8 cellular contexts compared by ENCODE assay signal in the genomic region with DNA sequence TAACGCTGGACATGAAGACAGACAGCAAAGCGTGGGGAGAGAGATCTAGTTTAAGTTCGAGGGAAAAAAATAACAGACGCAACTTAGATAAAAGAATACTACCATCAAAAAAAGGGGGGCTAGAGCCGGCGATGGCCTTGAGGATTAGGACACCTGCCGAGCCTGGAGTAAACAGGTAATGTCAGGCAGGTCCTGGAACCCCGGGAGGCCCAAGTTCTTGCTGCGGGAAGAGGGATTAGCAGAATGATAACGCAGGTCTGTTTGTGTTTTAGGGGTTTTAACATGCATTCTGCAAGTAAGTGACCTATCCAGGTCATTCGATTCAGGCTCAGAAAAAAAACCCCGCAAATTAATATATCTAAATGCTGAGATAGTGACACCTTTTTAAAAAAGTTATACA. TPM values are rescaled to one million over a fixed set of nuclear protein-coding genes. Genes with fewer than 3 reads are reported as not detected.
DNase-seq lines count a peak whose midpoint lies in the region; ATAC-seq and TF ChIP-seq lines count a peak whose summit lies in the region.

No MANE protein-coding gene starts in this region.

- peaks cover 62% of the 10 kb centered on the region for H3K27me3 Mint-ChIP-seq in activated T-helper 1 cell treated with anti-CD3 and anti-CD28 coated beads, Interleukin-12 subunit alpha, Interleukin-12 subunit beta, Interleukin-2, Interleukin-4 antibody, amounts not matched to agents 30 ng/mL and 10 ng/mL and 1 ng/mL, durations not matched to agents 14 hours and 24 hours and 36 hours (ENCODE audit: insufficient read depth)

- H3K9me3 ChIP-seq in BLaER1 treated with 17β-estradiol and CSF1 and Interleukin-3, amounts not matched to agents 10 nM and 100 nM (replicated peaks in 1 of 11) = no peaks in the 10 kb centered on the region
- H3K9me3 ChIP-seq in iPS-18a (ENCODE audit: control insufficient read depth, low read depth, low read length) = no peaks in the 10 kb centered on the region
- no peaks in the 10 kb centered on the region for H3K9me3 ChIP-seq in spleen

- H4K20me1 ChIP-seq in BLaER1 treated with 17β-estradiol and CSF1 and Interleukin-3, amounts not matched to agents 10 nM and 100 nM = peaks cover 0 to 28% (median 0%) of the 10 kb centered on the region in 11 experiments; a peak in 4 of 22 replicates

- peak overlapping the region; percentile 85 to 98 (median 96) for H3K4me2 ChIP-seq in BLaER1 treated with 17β-estradiol and CSF1 and Interleukin-3, amounts not matched to agents 10 nM and 100 nM

- no peaks in the 10 kb centered on the region for H3K36me3 ChIP-seq in BLaER1 treated with 17β-estradiol and CSF1 and Interleukin-3, amounts not matched to agents 10 nM and 100 nM
- no peaks in the 10 kb centered on the region for H3K36me3 ChIP-seq in iPS-18a (ENCODE audit: control insufficient read depth, low read depth, low read length)
- H3K36me3 ChIP-seq in spleen = no peaks in the 10 kb centered on the region

- no peak for ATAC-seq in GM21825 (IDR thresholded peaks at IDR 0.05; ENCODE audit: unreplicated experiment)

- peaks cover 0 to 30% (median 24%) of the 10 kb centered on the region in 11 experiments; a peak in 20 of 22 replicates for H3K27me3 ChIP-seq in BLaER1 treated with 17β-estradiol and CSF1 and Interleukin-3, amounts not matched to agents 10 nM and 100 nM
- H3K27me3 ChIP-seq in iPS-18a (ENCODE audit: control insufficient read depth, insufficient read depth, low read length) (peaks cover 31% of the 10 kb centered on the region), spleen (replicated peaks in 1 of 7) (no peaks in the 10 kb centered on the region)

- intact Hi-C loops in activated T-helper 1 cell treated with anti-CD3 and anti-CD28 coated beads, Interleukin-12 subunit alpha, Interleukin-12 subunit beta, Interleukin-2, Interleukin-4 antibody, amounts not matched to agents 30 ng/mL and 10 ng/mL and 1 ng/mL, durations not matched to agents 14 hours and 24 hours and 36 hours (cut with micrococcal nuclease) = loop anchor here (1.0 to 5.0 kb wide), 6 partner anchors 38 to 443 kb away; a partner anchor contains a TSS
- intact Hi-C loops in spleen (cut with DNase I; ENCODE audit: low total_unique reads) = no loop called here

- peak overlapping the region; percentile 86 to 97 (median 94) for H3K4me3 ChIP-seq in BLaER1 treated with 17β-estradiol and CSF1 and Interleukin-3, amounts not matched to agents 10 nM and 100 nM
- H3K4me3 ChIP-seq in HFF-Myc (replicated peaks; ENCODE audit: low read depth, low read length) (peak overlapping the region; percentile 52), iPS-18a (ENCODE audit: low read length) (peak overlapping the region; percentile 77), spleen (peak overlapping the region; percentile 70 to 98 (median 92))

- no peak for TF ChIP-seq POLR2A in spleen (IDR thresholded peaks at IDR 0.05)

- peaks cover 17% of the 10 kb centered on the region for H3K4me1 Mint-ChIP-seq in activated T-helper 1 cell treated with anti-CD3 and anti-CD28 coated beads, Interleukin-12 subunit alpha, Interleukin-12 subunit beta, Interleukin-2, Interleukin-4 antibody, amounts not matched to agents 30 ng/mL and 10 ng/mL and 1 ng/mL, durations not matched to agents 14 hours and 24 hours and 36 hours (ENCODE audit: low read depth)

- no peaks in the 10 kb centered on the region for H3K9me3 Mint-ChIP-seq in activated T-helper 1 cell treated with anti-CD3 and anti-CD28 coated beads, Interleukin-12 subunit alpha, Interleukin-12 subunit beta, Interleukin-2, Interleukin-4 antibody, amounts not matched to agents 30 ng/mL and 10 ng/mL and 1 ng/mL, durations not matched to agents 14 hours and 24 hours and 36 hours

- H3K27ac Mint-ChIP-seq in activated T-helper 1 cell treated with anti-CD3 and anti-CD28 coated beads, Interleukin-12 subunit alpha, Interleukin-12 subunit beta, Interleukin-2, Interleukin-4 antibody, amounts not matched to agents 30 ng/mL and 10 ng/mL and 1 ng/mL, durations not matched to agents 14 hours and 24 hours and 36 hours = peak overlapping the region; percentile 68

- no peaks in the 10 kb centered on the region for H3K36me3 Mint-ChIP-seq in activated T-helper 1 cell treated with anti-CD3 and anti-CD28 coated beads, Interleukin-12 subunit alpha, Interleukin-12 subunit beta, Interleukin-2, Interleukin-4 antibody, amounts not matched to agents 30 ng/mL and 10 ng/mL and 1 ng/mL, durations not matched to agents 14 hours and 24 hours and 36 hours (ENCODE audit: low read depth)

- peak overlapping the region; percentile 84 for H3K4me3 Mint-ChIP-seq in activated T-helper 1 cell treated with anti-CD3 and anti-CD28 coated beads, Interleukin-12 subunit alpha, Interleukin-12 subunit beta, Interleukin-2, Interleukin-4 antibody, amounts not matched to agents 30 ng/mL and 10 ng/mL and 1 ng/mL, durations not matched to agents 14 hours and 24 hours and 36 hours

- peak overlapping the region; percentile 46 to 97 (median 83); a peak in 21 of 22 replicates for H3K9ac ChIP-seq in BLaER1 treated with 17β-estradiol and CSF1 and Interleukin-3, amounts not matched to agents 10 nM and 100 nM
- H3K9ac ChIP-seq in iPS-18a (ENCODE audit: low read length) = no peak overlapping the region

- H3K4me1 ChIP-seq in BLaER1 treated with 17β-estradiol and CSF1 and Interleukin-3, amounts not matched to agents 10 nM and 100 nM = peaks cover 15 to 37% (median 18%) of the 10 kb centered on the region in 10 experiments
- H3K4me1 ChIP-seq in iPS-18a (ENCODE audit: control insufficient read depth, low read depth, low read length) = peaks cover 7% of the 10 kb centered on the region
- peaks cover 7 to 47% (median 24%) of the 10 kb centered on the region in 6 donors for H3K4me1 ChIP-seq in spleen

- no peak for TF ChIP-seq CTCF in HFF-Myc (IDR thresholded peaks at IDR 0.05; ENCODE audit: low read depth, low read length, missing control alignments)
- TF ChIP-seq CTCF in spleen (IDR thresholded peaks at IDR 0.05 in 8 of 11, conservative IDR thresholded peaks at IDR 0.05 in 3 of 11) = no peak

- peak overlapping the region in 10 of 11 experiments; percentile 9 to 84 (median 54); a peak in 13 of 22 replicates for H3K27ac ChIP-seq in BLaER1 treated with 17β-estradiol and CSF1 and Interleukin-3, amounts not matched to agents 10 nM and 100 nM
- no peak overlapping the region for H3K27ac ChIP-seq in iPS-18a (ENCODE audit: low read length)
- H3K27ac ChIP-seq in spleen = peak overlapping the region; percentile 74 to 99 (median 92)

- no peak for DNase-seq in HFF-Myc (ENCODE audit: extremely low read depth, low read depth)
- DNase-seq in activated T-helper 1 cell treated with anti-CD3 and anti-CD28 coated beads, Interleukin-12 subunit alpha, Interleukin-12 subunit beta, Interleukin-2, Interleukin-4 antibody, amounts not matched to agents 30 ng/mL and 10 ng/mL and 1 ng/mL, durations not matched to agents 14 hours and 24 hours and 36 hours (ENCODE audit: low spot score) = no peak
- peak; percentile 81 for DNase-seq in spleen
- DNase-seq in NCI-H1694 treated with DMSO at 0.1 percent for 48 hours (lab: John Stamatoyannopoulos, UW) = no peak
- DNase-seq in effector CD8-positive, alpha-beta T cell (lab: John Stamatoyannopoulos, UW) = no peak

- 3 to 7% (median 5%) methylated on average over 12 of the region's 12 CpGs for WGBS in spleen, 5 donors

RNA-seq across cellular contexts. Expression of a gene that starts 0.8 kb away (rescaled TPM):
- 0.78 and 0.86 TPM in 2 replicates for total RNA-seq in activated T-helper 1 cell treated with anti-CD3 and anti-CD28 coated beads, Interleukin-12 subunit alpha, Interleukin-12 subunit beta, Interleukin-2, Interleukin-4 antibody, amounts not matched to agents 30 ng/mL and 10 ng/mL and 1 ng/mL, durations not matched to agents 14 hours and 24 hours and 36 hours
- 10 to 100 TPM in 2 of 7 donors, 1 to 10 TPM in 5; 6.7 to 19.8 (median 9.2) TPM for total RNA-seq in spleen
- 1 to 10 TPM; 1.2 to 2.4 (median 1.4) TPM for polyA plus RNA-seq in spleen
